Comparison of ENCODE assay signal across 1 cellular context in genomic region chr10:80458263-80458625, GRCh38.
A peak's percentile ranks its signal among the peaks of the same experiment; 100 is the strongest.
TF ChIP-seq lines count a peak whose summit lies in the region.

No MANE protein-coding gene starts in this region.

TF ChIP-seq in HepG2, 621 proteins besides CTCF, POLR2A, EP300 and RAD21:
- TF ChIP-seq RBM22 (optimal IDR thresholded peaks at IDR 0.05; ENCODE audit: low read length) (peak; percentile 26), ZNF549 (CRISPR knock-in tag; IDR thresholded peaks at IDR 0.05) (no peak), ZNF644 (CRISPR knock-in tag; IDR thresholded peaks at IDR 0.05; ENCODE audit: low read depth) (no peak), ZNF564 (CRISPR knock-in tag; IDR thresholded peaks at IDR 0.05) (no peak)
- TF ChIP-seq, protein P1, sequence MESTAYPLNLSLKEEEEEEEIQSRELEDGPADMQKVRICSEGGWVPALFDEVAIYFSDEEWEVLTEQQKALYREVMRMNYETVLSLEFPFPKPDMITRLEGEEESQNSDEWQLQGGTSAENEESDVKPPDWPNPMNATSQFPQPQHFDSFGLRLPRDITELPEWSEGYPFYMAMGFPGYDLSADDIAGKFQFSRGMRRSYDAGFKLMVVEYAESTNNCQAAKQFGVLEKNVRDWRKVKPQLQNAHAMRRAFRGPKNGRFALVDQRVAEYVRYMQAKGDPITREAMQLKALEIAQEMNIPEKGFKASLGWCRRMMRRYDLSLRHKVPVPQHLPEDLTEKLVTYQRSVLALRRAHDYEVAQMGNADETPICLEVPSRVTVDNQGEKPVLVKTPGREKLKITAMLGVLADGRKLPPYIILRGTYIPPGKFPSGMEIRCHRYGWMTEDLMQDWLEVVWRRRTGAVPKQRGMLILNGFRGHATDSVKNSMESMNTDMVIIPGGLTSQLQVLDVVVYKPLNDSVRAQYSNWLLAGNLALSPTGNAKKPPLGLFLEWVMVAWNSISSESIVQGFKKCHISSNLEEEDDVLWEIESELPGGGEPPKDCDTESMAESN (CRISPR knock-in tag; conservative IDR thresholded peaks at IDR 0.05), result 0 out of 2 replicates have a peak, but pooled peaks have one; percentile 30
TF ChIP-seq in HepG2: peak in this region for 2.
